15 cellular contexts compared by ENCODE assay signal in the genomic region with DNA sequence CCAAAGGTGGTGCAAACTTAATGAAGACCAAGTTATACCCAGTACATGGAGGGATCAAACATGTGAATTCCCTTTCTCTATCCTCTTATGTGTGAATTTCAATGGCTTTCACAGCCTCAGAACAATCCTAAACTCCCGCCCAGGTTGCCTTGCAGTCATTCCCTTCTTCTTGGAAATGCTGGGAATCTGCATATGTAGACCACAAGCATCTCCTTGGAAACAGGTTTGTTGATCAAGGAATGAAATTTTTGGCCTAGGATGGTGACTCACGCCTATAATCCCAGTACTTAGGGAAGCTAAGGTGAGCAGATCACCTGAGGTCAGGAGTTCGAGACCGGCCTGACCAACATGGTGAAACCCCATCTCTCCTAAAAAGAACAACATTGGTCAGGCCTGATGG.
DNase-seq lines count a peak whose midpoint lies in the region; ATAC-seq, FAIRE-seq and TF ChIP-seq lines count a peak whose summit lies in the region.
"Had no signal": no experiment of that assay in that cellular context is flagged by ENCODE, and none has a peak within 500 bp of the region (broad histone marks: within the 10 kb centered on the region; RNA-seq: fewer than 3 reads in every experiment).

No MANE protein-coding gene starts in this region.

- CTCF ChIA-PET in MCF 10A (lab: Yijun Ruan, JAX), result no interaction called here

- H3K36me3 Mint-ChIP-seq in MCF 10A (ENCODE audit: insufficient read depth, unreplicated experiment) (no peaks in the 10 kb centered on the region), nephron (ENCODE audit: low read depth) (no peaks in the 10 kb centered on the region), mesothelial cell of epicardium (no peaks in the 10 kb centered on the region)

- POLR2A ChIA-PET in MCF 10A (lab: Yijun Ruan, JAX), result no interaction called here

- ATAC-seq in left cardiac atrium, result no peak

- H3K4me3 ChIP-seq in breast epithelium (no peak overlapping the region), bronchial epithelial cell (ENCODE audit: low read depth, low read length) (no peak overlapping the region)
- H3K4me3 ChIP-seq: HAP-1 had no signal

- DNase-seq in MCF 10A (ENCODE audit: unreplicated experiment) (peak; percentile 2), breast epithelium (ENCODE audit: low spot score in 2 of 2) (no peak), bronchial epithelial cell (ENCODE audit: low read depth) (no peak), mesothelial cell of epicardium (ENCODE audit: low spot score in 2 of 2, unreplicated experiment in 2 of 2) (no peak), C1 segment of cervical spinal cord (lab: John Stamatoyannopoulos, UW) (no peak), left cardiac atrium (no peak)
- DNase-seq: Caco-2; CD8-positive, alpha-beta memory T cell; DND-41; GDM1; HFFc6 had no signal

- intact Hi-C loops in MCF 10A (cut with micrococcal nuclease) (no loop called here), breast epithelium (cut with DNase I; ENCODE audit: low total_unique reads) (no loop called here), left cardiac atrium (cut with DNase I) (no loop called here)

- no TSS peak for BruUV-seq in MCF 10A (replicated peaks; lab: Mats Ljungman, UMichigan)

- H3K27ac ChIP-seq in breast epithelium, result no peak overlapping the region
- H3K27ac ChIP-seq: 22Rv1 had no signal

- H3K9me3 ChIP-seq in breast epithelium, result no peaks in the 10 kb centered on the region
- H3K9me3 ChIP-seq: Caco-2, HAP-1 had no signal

- H3K4me3 Mint-ChIP-seq in MCF 10A (ENCODE audit: unreplicated experiment), result no peak overlapping the region
- H3K4me3 Mint-ChIP-seq in nephron, result peak overlapping the region in 2 of 3 experiments; percentile 71 to 80
- no peak overlapping the region for H3K4me3 Mint-ChIP-seq in mesothelial cell of epicardium
- H3K4me3 Mint-ChIP-seq: CD8-positive, alpha-beta memory T cell; HFFc6 had no signal

- H3K27ac Mint-ChIP-seq in MCF 10A (ENCODE audit: low read depth, unreplicated experiment) (no peak overlapping the region), nephron (no peak overlapping the region), mesothelial cell of epicardium (no peak overlapping the region)
- H3K27ac Mint-ChIP-seq: CD8-positive, alpha-beta memory T cell; HFFc6 had no signal

- H3K27me3 Mint-ChIP-seq in MCF 10A (ENCODE audit: insufficient read depth, unreplicated experiment) (no peaks in the 10 kb centered on the region), nephron (ENCODE audit: low read depth) (peaks cover 12% of the 10 kb centered on the region), mesothelial cell of epicardium (ENCODE audit: low read depth) (peaks cover 3% of the 10 kb centered on the region)

- no peaks in the 10 kb centered on the region for H3K27me3 ChIP-seq in breast epithelium
- no peaks in the 10 kb centered on the region for H3K27me3 ChIP-seq in bronchial epithelial cell (ENCODE audit: control insufficient read depth, insufficient read depth, low read length)

- peak; percentile 68 for FAIRE-seq in bronchial epithelial cell (lab: Jason Lieb, UNC)
- FAIRE-seq: GM12892 had no signal

- TF ChIP-seq CTCF in MCF 10A (IDR thresholded peaks at IDR 0.05; ENCODE audit: unreplicated experiment), result no peak
- no peak for TF ChIP-seq CTCF in breast epithelium (IDR thresholded peaks at IDR 0.05)
- TF ChIP-seq CTCF in bronchial epithelial cell (IDR thresholded peaks at IDR 0.05; ENCODE audit: insufficient read depth, low read length, severe bottlenecking), result no peak
- no peak for TF ChIP-seq CTCF in nephron (IDR thresholded peaks at IDR 0.05; ENCODE audit: unreplicated experiment in 3 of 3)
- TF ChIP-seq CTCF in mesothelial cell of epicardium (IDR thresholded peaks at IDR 0.05; ENCODE audit: unreplicated experiment), result no peak

- TF ChIP-seq POLR2A in breast epithelium (IDR thresholded peaks at IDR 0.05), result no peak

- H3K4me1 Mint-ChIP-seq in MCF 10A (ENCODE audit: insufficient read depth, unreplicated experiment) (no peaks in the 10 kb centered on the region), nephron (peaks cover 16% of the 10 kb centered on the region), mesothelial cell of epicardium (no peaks in the 10 kb centered on the region)
- H3K4me1 Mint-ChIP-seq: CD8-positive, alpha-beta memory T cell had no signal

- no peaks in the 10 kb centered on the region for H3K4me1 ChIP-seq in breast epithelium
- H3K4me1 ChIP-seq: Caco-2, HAP-1 had no signal

- H3K36me3 ChIP-seq in breast epithelium, result no peaks in the 10 kb centered on the region
- no peaks in the 10 kb centered on the region for H3K36me3 ChIP-seq in bronchial epithelial cell (ENCODE audit: control insufficient read depth, insufficient read depth, low read length)
- H3K36me3 ChIP-seq: HAP-1 had no signal

- H3K9me3 Mint-ChIP-seq in MCF 10A (ENCODE audit: unreplicated experiment) (no peaks in the 10 kb centered on the region), nephron (no peaks in the 10 kb centered on the region), mesothelial cell of epicardium (no peaks in the 10 kb centered on the region)
- H3K9me3 Mint-ChIP-seq: CD8-positive, alpha-beta memory T cell; HFFc6 had no signal

Comparison
In these comparisons a context has a peak if more than half of its experiments do, and no peak if none do; other contexts are left out.
1. H3K4me3 Mint-ChIP-seq: peak in nephron (2 of 3); none in MCF 10A (single experiment) and mesothelial cell of epicardium (single experiment).